In genomic region chr1:55128418-55128817, GRCh38 we compare ENCODE assay signal across 12 cellular contexts.
DNase-seq lines count a peak whose midpoint lies in the region; ATAC-seq and TF ChIP-seq lines count a peak whose summit lies in the region.
"Had no signal": no experiment of that assay in that cellular context is flagged by ENCODE, and none has a peak within 500 bp of the region (broad histone marks: within the 10 kb centered on the region; RNA-seq: fewer than 3 reads in every experiment).

No MANE protein-coding gene starts in this region.

- intact Hi-C loops in heart left ventricle (cut with DNase I): no loop called here

- ATAC-seq in central memory CD8-positive, alpha-beta T cell (replicated peaks; ENCODE audit: extremely low read depth, poor library complexity, severe bottlenecking): peak; percentile 64
- ATAC-seq in heart left ventricle: no peak
- ATAC-seq: K562 had no signal

- peaks cover 0 to 97% (median 95%) of the 10 kb centered on the region in 9 donors for H3K36me3 ChIP-seq in heart left ventricle

- no peaks in the 10 kb centered on the region for H3K27me3 Mint-ChIP-seq in T-helper 2 cell treated with Interferon-gamma antibody and Interleukin-4, amounts not matched to agents 5 μg/mL and 100 μg/mL, for 36 hours (ENCODE audit: low read depth)
- no peaks in the 10 kb centered on the region for H3K27me3 Mint-ChIP-seq in central memory CD8-positive, alpha-beta T cell
- no peaks in the 10 kb centered on the region for H3K27me3 Mint-ChIP-seq in neural crest cell (ENCODE audit: low read depth)

- H3K36me3 Mint-ChIP-seq in T-helper 2 cell treated with Interferon-gamma antibody and Interleukin-4, amounts not matched to agents 5 μg/mL and 100 μg/mL, for 36 hours (ENCODE audit: low read depth): peaks cover 65% of the 10 kb centered on the region
- H3K36me3 Mint-ChIP-seq in central memory CD8-positive, alpha-beta T cell (ENCODE audit: insufficient read depth): peaks cover 50% of the 10 kb centered on the region
- H3K36me3 Mint-ChIP-seq in neural crest cell (ENCODE audit: low read depth): peaks cover 32% of the 10 kb centered on the region

- 88 to 93% (median 91%) methylated on average over 4 of the region's 4 CpGs for WGBS in heart left ventricle, 4 donors

- H3K4me1 Mint-ChIP-seq in T-helper 2 cell treated with Interferon-gamma antibody and Interleukin-4, amounts not matched to agents 5 μg/mL and 100 μg/mL, for 36 hours (ENCODE audit: low read depth): peaks cover 23% of the 10 kb centered on the region
- peaks cover 25% of the 10 kb centered on the region for H3K4me1 Mint-ChIP-seq in central memory CD8-positive, alpha-beta T cell
- H3K4me1 Mint-ChIP-seq in neural crest cell: peaks cover 7% of the 10 kb centered on the region

- no peaks in the 10 kb centered on the region for H3K27me3 ChIP-seq in heart left ventricle

- peaks cover 10% of the 10 kb centered on the region for H3K9me3 Mint-ChIP-seq in T-helper 2 cell treated with Interferon-gamma antibody and Interleukin-4, amounts not matched to agents 5 μg/mL and 100 μg/mL, for 36 hours
- H3K9me3 Mint-ChIP-seq in central memory CD8-positive, alpha-beta T cell: peaks cover 6% of the 10 kb centered on the region
- peaks cover 3% of the 10 kb centered on the region for H3K9me3 Mint-ChIP-seq in neural crest cell

- H3K27ac Mint-ChIP-seq in T-helper 2 cell treated with Interferon-gamma antibody and Interleukin-4, amounts not matched to agents 5 μg/mL and 100 μg/mL, for 36 hours: peak overlapping the region; percentile 78
- peak overlapping the region; percentile 87 for H3K27ac Mint-ChIP-seq in central memory CD8-positive, alpha-beta T cell (ENCODE audit: low read depth)
- H3K27ac Mint-ChIP-seq in neural crest cell (ENCODE audit: unreplicated experiment): peak overlapping the region; percentile 10

- no peaks in the 10 kb centered on the region for H3K9me3 ChIP-seq in heart left ventricle

- no peak for TF ChIP-seq CTCF in neural crest cell (conservative IDR thresholded peaks at IDR 0.05)
- TF ChIP-seq CTCF in heart left ventricle (IDR thresholded peaks at IDR 0.05): no peak

- no peak overlapping the region for H3K4me3 ChIP-seq in heart left ventricle
- H3K4me3 ChIP-seq: K562, skin epidermis had no signal

- TF ChIP-seq POLR2A in heart left ventricle (IDR thresholded peaks at IDR 0.05): no peak

- peak overlapping the region in 1 of 12 donors; percentile 25 for H3K27ac ChIP-seq in heart left ventricle
- H3K27ac ChIP-seq: skin epidermis had no signal

- DNase-seq in T-helper 2 cell treated with Interferon-gamma antibody and Interleukin-4, amounts not matched to agents 5 μg/mL and 100 μg/mL, for 36 hours (ENCODE audit: low spot score): no peak
- no peak for DNase-seq in T-helper 2 cell
- DNase-seq in M059J (ENCODE audit: low read depth): peak; percentile 43
- DNase-seq in central memory CD8-positive, alpha-beta T cell (ENCODE audit: low spot score in 2 of 2): no peak
- no peak for DNase-seq in neural crest cell (ENCODE audit: low read depth, low spot score)
- DNase-seq in NCI-H1105 (lab: John Stamatoyannopoulos, UW): no peak
- DNase-seq in NCI-H1436 treated with DMSO at 0.1 percent for 48 hours (lab: John Stamatoyannopoulos, UW): no peak
- DNase-seq in heart left ventricle: no peak
- DNase-seq: NCI-H2081, NCI-H774 had no signal

- peaks cover 0 to 18% (median 0%) of the 10 kb centered on the region in 12 donors for H3K4me1 ChIP-seq in heart left ventricle

- peak overlapping the region; percentile 12 for H3K4me3 Mint-ChIP-seq in T-helper 2 cell treated with Interferon-gamma antibody and Interleukin-4, amounts not matched to agents 5 μg/mL and 100 μg/mL, for 36 hours
- peak overlapping the region; percentile 26 for H3K4me3 Mint-ChIP-seq in central memory CD8-positive, alpha-beta T cell
- no peak overlapping the region for H3K4me3 Mint-ChIP-seq in neural crest cell

Comparison
In these comparisons a context has a peak if more than half of its experiments do, and no peak if none do; other contexts are left out.
1. H3K27ac Mint-ChIP-seq: peak in every context shown above with its lines; median percentile 87 in central memory CD8-positive, alpha-beta T cell; 78 in T-helper 2 cell treated with Interferon-gamma antibody and Interleukin-4, amounts not matched to agents 5 μg/mL and 100 μg/mL, for 36 hours; 10 in neural crest cell.